In the genomic region with DNA sequence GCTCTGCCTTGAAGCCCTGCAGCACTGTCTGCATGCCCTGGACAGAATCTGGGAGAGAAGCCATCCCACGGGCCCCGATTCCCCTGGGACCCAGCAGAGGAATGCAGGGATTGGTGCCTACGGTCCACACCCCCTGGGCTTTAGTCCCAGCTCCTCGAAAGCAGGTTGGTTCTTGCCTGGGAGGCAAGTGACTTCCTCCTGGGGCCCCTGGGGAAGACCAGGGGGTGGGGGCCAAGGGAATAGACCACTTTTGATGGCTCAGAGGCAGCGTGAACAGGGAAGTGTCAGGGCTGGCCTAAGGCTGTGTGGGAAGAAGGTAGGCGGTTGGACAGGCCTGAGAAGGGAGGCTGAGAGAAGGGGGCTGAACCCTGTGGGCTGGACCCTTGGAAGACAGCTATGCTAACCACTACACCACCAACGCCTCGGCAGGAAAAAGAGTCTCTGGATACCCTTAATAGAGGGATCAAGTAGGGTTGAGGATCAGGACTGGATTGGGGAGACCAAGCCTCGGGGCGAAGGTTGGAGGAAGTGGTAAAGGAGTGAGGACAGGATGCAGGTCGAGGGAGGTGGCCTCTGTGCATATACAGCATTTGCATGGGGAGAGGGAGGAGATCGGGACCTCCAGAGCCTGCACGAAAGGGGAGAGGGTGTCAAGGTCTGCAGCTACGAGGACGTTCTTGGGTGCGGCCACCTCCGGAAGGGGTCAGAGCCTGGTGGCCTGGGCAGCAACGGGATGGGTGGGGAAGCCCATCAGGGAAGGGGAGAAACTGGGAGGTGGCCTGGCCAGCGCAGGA, we compare ENCODE assay signal across 1 cellular context.
TF ChIP-seq lines count a peak whose summit lies in the region.

No MANE protein-coding gene starts in this region.

TF ChIP-seq in HEK293, 187 proteins besides CTCF, POLR2A, EP300 and RAD21 (continued from another document):
- TF ChIP-seq ZNF629 (tag by site-specific recombination; IDR thresholded peaks at IDR 0.05) (0 out of 2 replicates have a peak, but pooled peaks have one; percentile 14), ZNF146 (tag by site-specific recombination; IDR thresholded peaks at IDR 0.05) (no peak), BCL11B (tag by site-specific recombination; IDR thresholded peaks at IDR 0.05; ENCODE audit: low read depth) (no peak), KLF9 (tag by site-specific recombination; IDR thresholded peaks at IDR 0.05; ENCODE audit: low read depth) (no peak), HOXA7 (CRISPR knock-in tag; IDR thresholded peaks at IDR 0.05; ENCODE audit: borderline replicate concordance) (no peak), ZNF354C (tag by site-specific recombination; IDR thresholded peaks at IDR 0.05; ENCODE audit: borderline replicate concordance, low read depth) (no peak), SP7 (tag by site-specific recombination; IDR thresholded peaks at IDR 0.05) (no peak), ZNF529 (tag by site-specific recombination; IDR thresholded peaks at IDR 0.05; ENCODE audit: insufficient replicate concordance) (no peak), ZNF48 (tag by site-specific recombination; IDR thresholded peaks at IDR 0.05) (no peak), ZBTB48 (tag by site-specific recombination; IDR thresholded peaks at IDR 0.05) (no peak), ZBTB8A (tag by site-specific recombination; IDR thresholded peaks at IDR 0.05) (no peak), ZNF366 (tag by site-specific recombination; conservative IDR thresholded peaks at IDR 0.05) (no peak), ZNF324 (tag by site-specific recombination; IDR thresholded peaks at IDR 0.05) (no peak), MYNN (tag by site-specific recombination; IDR thresholded peaks at IDR 0.05; ENCODE audit: borderline replicate concordance) (no peak), ZNF530 (tag by site-specific recombination; IDR thresholded peaks at IDR 0.05; ENCODE audit: low read depth) (no peak), KLF16 (tag by site-specific recombination; IDR thresholded peaks at IDR 0.05) (no peak)
- TF ChIP-seq, protein P1, sequence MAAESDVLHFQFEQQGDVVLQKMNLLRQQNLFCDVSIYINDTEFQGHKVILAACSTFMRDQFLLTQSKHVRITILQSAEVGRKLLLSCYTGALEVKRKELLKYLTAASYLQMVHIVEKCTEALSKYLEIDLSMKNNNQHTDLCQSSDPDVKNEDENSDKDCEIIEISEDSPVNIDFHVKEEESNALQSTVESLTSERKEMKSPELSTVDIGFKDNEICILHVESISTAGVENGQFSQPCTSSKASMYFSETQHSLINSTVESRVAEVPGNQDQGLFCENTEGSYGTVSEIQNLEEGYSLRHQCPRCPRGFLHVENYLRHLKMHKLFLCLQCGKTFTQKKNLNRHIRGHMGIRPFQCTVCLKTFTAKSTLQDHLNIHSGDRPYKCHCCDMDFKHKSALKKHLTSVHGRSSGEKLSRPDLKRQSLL (tag by site-specific recombination; IDR thresholded peaks at IDR 0.05), result no peak
- TF ChIP-seq, protein P2, sequence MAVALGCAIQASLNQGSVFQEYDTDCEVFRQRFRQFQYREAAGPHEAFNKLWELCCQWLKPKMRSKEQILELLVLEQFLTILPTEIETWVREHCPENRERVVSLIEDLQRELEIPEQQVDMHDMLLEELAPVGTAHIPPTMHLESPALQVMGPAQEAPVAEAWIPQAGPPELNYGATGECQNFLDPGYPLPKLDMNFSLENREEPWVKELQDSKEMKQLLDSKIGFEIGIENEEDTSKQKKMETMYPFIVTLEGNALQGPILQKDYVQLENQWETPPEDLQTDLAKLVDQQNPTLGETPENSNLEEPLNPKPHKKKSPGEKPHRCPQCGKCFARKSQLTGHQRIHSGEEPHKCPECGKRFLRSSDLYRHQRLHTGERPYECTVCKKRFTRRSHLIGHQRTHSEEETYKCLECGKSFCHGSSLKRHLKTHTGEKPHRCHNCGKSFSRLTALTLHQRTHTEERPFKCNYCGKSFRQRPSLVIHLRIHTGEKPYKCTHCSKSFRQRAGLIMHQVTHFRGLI (tag by site-specific recombination; IDR thresholded peaks at IDR 0.05), result no peak
- TF ChIP-seq, protein P3, sequence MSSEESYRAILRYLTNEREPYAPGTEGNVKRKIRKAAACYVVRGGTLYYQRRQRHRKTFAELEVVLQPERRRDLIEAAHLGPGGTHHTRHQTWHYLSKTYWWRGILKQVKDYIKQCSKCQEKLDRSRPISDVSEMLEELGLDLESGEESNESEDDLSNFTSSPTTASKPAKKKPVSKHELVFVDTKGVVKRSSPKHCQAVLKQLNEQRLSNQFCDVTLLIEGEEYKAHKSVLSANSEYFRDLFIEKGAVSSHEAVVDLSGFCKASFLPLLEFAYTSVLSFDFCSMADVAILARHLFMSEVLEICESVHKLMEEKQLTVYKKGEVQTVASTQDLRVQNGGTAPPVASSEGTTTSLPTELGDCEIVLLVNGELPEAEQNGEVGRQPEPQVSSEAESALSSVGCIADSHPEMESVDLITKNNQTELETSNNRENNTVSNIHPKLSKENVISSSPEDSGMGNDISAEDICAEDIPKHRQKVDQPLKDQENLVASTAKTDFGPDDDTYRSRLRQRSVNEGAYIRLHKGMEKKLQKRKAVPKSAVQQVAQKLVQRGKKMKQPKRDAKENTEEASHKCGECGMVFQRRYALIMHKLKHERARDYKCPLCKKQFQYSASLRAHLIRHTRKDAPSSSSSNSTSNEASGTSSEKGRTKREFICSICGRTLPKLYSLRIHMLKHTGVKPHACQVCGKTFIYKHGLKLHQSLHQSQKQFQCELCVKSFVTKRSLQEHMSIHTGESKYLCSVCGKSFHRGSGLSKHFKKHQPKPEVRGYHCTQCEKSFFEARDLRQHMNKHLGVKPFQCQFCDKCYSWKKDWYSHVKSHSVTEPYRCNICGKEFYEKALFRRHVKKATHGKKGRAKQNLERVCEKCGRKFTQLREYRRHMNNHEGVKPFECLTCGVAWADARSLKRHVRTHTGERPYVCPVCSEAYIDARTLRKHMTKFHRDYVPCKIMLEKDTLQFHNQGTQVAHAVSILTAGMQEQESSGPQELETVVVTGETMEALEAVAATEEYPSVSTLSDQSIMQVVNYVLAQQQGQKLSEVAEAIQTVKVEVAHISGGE (tag by site-specific recombination; conservative IDR thresholded peaks at IDR 0.05; ENCODE audit: low read depth), result no peak
- TF ChIP-seq, protein P4, sequence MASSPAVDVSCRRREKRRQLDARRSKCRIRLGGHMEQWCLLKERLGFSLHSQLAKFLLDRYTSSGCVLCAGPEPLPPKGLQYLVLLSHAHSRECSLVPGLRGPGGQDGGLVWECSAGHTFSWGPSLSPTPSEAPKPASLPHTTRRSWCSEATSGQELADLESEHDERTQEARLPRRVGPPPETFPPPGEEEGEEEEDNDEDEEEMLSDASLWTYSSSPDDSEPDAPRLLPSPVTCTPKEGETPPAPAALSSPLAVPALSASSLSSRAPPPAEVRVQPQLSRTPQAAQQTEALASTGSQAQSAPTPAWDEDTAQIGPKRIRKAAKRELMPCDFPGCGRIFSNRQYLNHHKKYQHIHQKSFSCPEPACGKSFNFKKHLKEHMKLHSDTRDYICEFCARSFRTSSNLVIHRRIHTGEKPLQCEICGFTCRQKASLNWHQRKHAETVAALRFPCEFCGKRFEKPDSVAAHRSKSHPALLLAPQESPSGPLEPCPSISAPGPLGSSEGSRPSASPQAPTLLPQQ (tag by site-specific recombination; IDR thresholded peaks at IDR 0.05), result no peak
- TF ChIP-seq, protein P5, sequence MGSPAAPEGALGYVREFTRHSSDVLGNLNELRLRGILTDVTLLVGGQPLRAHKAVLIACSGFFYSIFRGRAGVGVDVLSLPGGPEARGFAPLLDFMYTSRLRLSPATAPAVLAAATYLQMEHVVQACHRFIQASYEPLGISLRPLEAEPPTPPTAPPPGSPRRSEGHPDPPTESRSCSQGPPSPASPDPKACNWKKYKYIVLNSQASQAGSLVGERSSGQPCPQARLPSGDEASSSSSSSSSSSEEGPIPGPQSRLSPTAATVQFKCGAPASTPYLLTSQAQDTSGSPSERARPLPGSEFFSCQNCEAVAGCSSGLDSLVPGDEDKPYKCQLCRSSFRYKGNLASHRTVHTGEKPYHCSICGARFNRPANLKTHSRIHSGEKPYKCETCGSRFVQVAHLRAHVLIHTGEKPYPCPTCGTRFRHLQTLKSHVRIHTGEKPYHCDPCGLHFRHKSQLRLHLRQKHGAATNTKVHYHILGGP (tag by site-specific recombination; IDR thresholded peaks at IDR 0.05), result no peak
- TF ChIP-seq, protein P6, sequence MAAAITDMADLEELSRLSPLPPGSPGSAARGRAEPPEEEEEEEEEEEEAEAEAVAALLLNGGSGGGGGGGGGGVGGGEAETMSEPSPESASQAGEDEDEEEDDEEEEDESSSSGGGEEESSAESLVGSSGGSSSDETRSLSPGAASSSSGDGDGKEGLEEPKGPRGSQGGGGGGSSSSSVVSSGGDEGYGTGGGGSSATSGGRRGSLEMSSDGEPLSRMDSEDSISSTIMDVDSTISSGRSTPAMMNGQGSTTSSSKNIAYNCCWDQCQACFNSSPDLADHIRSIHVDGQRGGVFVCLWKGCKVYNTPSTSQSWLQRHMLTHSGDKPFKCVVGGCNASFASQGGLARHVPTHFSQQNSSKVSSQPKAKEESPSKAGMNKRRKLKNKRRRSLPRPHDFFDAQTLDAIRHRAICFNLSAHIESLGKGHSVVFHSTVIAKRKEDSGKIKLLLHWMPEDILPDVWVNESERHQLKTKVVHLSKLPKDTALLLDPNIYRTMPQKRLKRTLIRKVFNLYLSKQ (tag by site-specific recombination; IDR thresholded peaks at IDR 0.05; ENCODE audit: borderline replicate concordance), result no peak
- TF ChIP-seq, protein P7, sequence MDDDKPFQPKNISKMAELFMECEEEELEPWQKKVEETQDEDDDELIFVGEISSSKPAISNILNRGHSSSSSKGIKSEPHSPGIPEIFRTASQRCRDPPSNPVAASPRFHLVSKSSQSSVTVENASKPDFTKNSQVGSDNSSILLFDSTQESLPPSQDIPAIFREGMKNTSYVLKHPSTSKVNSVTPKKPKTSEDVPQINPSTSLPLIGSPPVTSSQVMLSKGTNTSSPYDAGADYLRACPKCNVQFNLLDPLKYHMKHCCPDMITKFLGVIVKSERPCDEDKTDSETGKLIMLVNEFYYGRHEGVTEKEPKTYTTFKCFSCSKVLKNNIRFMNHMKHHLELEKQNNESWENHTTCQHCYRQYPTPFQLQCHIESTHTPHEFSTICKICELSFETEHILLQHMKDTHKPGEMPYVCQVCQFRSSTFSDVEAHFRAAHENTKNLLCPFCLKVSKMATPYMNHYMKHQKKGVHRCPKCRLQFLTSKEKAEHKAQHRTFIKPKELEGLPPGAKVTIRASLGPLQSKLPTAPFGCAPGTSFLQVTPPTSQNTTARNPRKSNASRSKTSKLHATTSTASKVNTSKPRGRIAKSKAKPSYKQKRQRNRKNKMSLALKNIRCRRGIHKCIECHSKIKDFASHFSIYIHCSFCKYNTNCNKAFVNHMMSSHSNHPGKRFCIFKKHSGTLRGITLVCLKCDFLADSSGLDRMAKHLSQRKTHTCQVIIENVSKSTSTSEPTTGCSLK (tag by site-specific recombination; IDR thresholded peaks at IDR 0.05), result no peak
- TF ChIP-seq, protein P8, sequence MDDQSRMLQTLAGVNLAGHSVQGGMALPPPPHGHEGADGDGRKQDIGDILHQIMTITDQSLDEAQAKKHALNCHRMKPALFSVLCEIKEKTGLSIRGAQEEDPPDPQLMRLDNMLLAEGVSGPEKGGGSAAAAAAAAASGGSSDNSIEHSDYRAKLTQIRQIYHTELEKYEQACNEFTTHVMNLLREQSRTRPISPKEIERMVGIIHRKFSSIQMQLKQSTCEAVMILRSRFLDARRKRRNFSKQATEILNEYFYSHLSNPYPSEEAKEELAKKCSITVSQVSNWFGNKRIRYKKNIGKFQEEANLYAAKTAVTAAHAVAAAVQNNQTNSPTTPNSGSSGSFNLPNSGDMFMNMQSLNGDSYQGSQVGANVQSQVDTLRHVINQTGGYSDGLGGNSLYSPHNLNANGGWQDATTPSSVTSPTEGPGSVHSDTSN (CRISPR knock-in tag; IDR thresholded peaks at IDR 0.05), result no peak
